In the genomic region with DNA sequence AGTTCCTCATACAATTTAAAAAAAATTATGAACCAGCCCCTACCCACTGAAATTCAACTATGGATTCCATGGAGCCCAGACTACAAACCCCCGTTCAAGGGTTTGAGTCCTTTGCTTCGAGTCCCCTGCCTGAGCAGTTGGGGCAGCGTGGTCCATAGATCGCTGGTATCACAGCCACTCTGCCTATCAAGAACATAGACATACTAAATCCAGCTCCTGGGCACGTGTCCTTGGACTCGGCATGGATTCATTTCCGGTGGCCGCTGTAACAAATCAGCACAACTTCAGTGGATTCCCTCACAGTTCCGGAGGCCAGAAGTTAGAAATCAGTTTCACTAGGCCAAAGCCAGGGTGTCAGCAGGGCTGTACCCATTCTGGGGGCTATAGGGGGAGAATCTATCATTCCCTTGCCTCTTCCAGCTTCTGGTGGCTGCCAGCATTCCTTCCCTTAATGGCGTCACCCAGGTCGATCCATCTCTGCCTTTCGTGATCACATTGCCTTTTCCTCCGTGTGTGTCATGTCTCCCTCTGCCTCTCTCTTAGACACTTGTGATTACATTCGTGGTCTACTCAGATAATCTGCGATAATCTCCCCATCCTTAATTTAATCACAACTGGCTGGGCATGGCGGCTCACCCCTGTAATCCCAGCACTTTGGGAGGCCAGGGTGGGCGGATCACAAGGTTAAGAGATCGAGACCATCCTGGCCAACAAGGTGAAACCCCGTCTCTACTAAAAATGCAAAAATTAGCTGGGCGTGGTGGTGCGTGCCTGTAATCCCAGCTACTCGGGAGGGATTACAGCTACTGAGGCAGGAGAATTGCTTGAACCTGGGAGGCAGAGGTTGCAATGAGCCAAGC, we compare ENCODE assay signal across 18 cellular contexts.
"Had no signal": no experiment of that assay in that cellular context is flagged by ENCODE, and none has a peak within 500 bp of the region (broad histone marks: within the 10 kb centered on the region; RNA-seq: fewer than 3 reads in every experiment).

No MANE protein-coding gene starts in this region.

- H3K9me3 ChIP-seq: breast epithelium, tibial artery, vagina had no signal

- H3K9me3 Mint-ChIP-seq: activated naive CD8-positive, alpha-beta T cell treated with anti-CD3 and anti-CD28 coated beads, Interleukin-2, amount 10 ng/mL, durations not matched to agents 7 days and 5 days; activated T-cell treated with anti-CD3 and anti-CD28 coated beads, Interleukin-2, amount 50 U/mL, for 24 hours; effector memory CD8-positive, alpha-beta T cell; stimulated activated naive B cell treated with anti-CD40 and anti-IgM and Interleukin-4, amounts not matched to agents 10 μg/mL and 1 μg/mL and 100 μg/mL, for 72 hours had no signal

- ATAC-seq: activated CD4-positive, CD25-positive, alpha-beta regulatory T cell treated with anti-CD3 and anti-CD28 coated beads, Interleukin-2, amount 50 U/mL, for 24 hours; effector memory CD8-positive, alpha-beta T cell; stimulated activated naive B cell treated with anti-CD40 and anti-IgM and Interleukin-4, amounts not matched to agents 10 μg/mL and 1 μg/mL and 100 μg/mL, for 72 hours had no signal

- H3K4me1 ChIP-seq: breast epithelium had no signal

- H3K4me3 Mint-ChIP-seq: activated naive CD8-positive, alpha-beta T cell treated with anti-CD3 and anti-CD28 coated beads, Interleukin-2, amount 10 ng/mL, durations not matched to agents 7 days and 5 days; activated T-cell treated with anti-CD3 and anti-CD28 coated beads, Interleukin-2, amount 50 U/mL, for 24 hours; effector memory CD8-positive, alpha-beta T cell; stimulated activated naive B cell treated with anti-CD40 and anti-IgM and Interleukin-4, amounts not matched to agents 10 μg/mL and 1 μg/mL and 100 μg/mL, for 72 hours had no signal

- H3K27me3 Mint-ChIP-seq: activated naive CD8-positive, alpha-beta T cell treated with anti-CD3 and anti-CD28 coated beads, Interleukin-2, amount 10 ng/mL, durations not matched to agents 7 days and 5 days; activated T-cell treated with anti-CD3 and anti-CD28 coated beads, Interleukin-2, amount 50 U/mL, for 24 hours; effector memory CD8-positive, alpha-beta T cell; stimulated activated naive B cell treated with anti-CD40 and anti-IgM and Interleukin-4, amounts not matched to agents 10 μg/mL and 1 μg/mL and 100 μg/mL, for 72 hours had no signal

- H3K4me3 ChIP-seq: breast epithelium, tibial artery, vagina had no signal

- H3K27me3 ChIP-seq: breast epithelium, tibial artery, vagina had no signal

- H3K27ac ChIP-seq: breast epithelium, epithelial cell of prostate, tibial artery, vagina had no signal

- H3K27ac Mint-ChIP-seq: activated naive CD8-positive, alpha-beta T cell treated with anti-CD3 and anti-CD28 coated beads, Interleukin-2, amount 10 ng/mL, durations not matched to agents 7 days and 5 days; activated T-cell treated with anti-CD3 and anti-CD28 coated beads, Interleukin-2, amount 50 U/mL, for 24 hours; stimulated activated naive B cell treated with anti-CD40 and anti-IgM and Interleukin-4, amounts not matched to agents 10 μg/mL and 1 μg/mL and 100 μg/mL, for 72 hours had no signal

- DNase-seq: activated CD4-positive, alpha-beta T cell treated with anti-CD3 and anti-CD28 coated beads, Interleukin-2, amount 50 U/mL, for 1 hour; activated effector memory CD4-positive, alpha-beta T cell treated with Interleukin-2 at 50 U/mL for 16 hours; activated naive CD8-positive, alpha-beta T cell treated with anti-CD3 and anti-CD28 coated beads, Interleukin-2, amount 10 ng/mL, durations not matched to agents 7 days and 5 days; activated T-cell treated with anti-CD3 and anti-CD28 coated beads, Interleukin-2, amount 50 U/mL, for 24 hours; aorta; dermis blood vessel endothelial cell; effector memory CD8-positive, alpha-beta T cell; kidney glomerular epithelial cell; mesenchymal stem cell; stimulated activated CD4-positive, alpha-beta T cell treated with anti-CD3 and anti-CD28 coated beads, Interleukin-2, amount 100 ng/mL, for 48 hours; stimulated activated naive B cell treated with anti-CD40 and anti-IgM and Interleukin-4, amounts not matched to agents 10 μg/mL and 1 μg/mL and 100 μg/mL, for 72 hours; T-helper 1 cell; T1000; tibial artery had no signal
